Comparison of ENCODE assay signal across 8 cellular contexts in the genomic region with DNA sequence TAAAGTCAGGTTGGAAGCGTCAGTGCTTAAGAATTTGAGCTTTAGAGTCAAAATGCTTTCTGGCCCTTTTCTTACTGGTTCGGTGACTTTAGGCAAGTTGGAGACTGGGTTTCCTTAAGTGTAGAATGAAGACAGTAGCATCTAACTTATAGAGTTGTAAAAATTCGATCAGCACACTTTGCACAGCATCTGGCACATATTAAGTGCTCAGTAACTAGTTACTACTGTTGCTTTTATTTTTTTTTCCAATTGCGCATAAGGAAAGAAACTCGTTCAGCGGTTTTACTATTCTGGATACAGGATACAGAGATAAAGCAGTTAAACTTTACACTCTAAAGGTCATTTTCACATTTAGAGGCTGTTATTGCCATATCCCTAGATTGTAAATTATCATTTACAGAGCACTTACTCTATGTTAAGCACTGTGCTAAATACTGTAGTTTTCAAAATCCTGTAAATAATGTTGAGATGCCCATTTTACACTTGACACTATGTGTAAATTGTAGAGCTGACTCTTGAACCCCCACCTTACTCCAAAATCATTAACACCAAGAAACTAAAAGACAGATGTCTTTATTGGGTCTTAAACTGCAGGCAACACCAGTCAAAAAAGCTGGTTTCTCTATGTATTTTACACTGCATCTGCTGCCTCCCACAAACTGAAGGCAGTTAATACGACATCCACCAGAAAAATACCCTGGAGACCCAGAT. TPM values are rescaled to one million over a fixed set of nuclear protein-coding genes. Genes with fewer than 3 reads are reported as not detected.
DNase-seq lines count a peak whose midpoint lies in the region.

No MANE protein-coding gene starts in this region.

- H3K27ac ChIP-seq in substantia nigra (ENCODE audit: low read depth, low read length, poor library complexity, severe bottlenecking), result peak overlapping the region; percentile 82

- no peaks in the 10 kb centered on the region for H3K9me3 Mint-ChIP-seq in activated T-helper 2 cell treated with anti-CD3 and anti-CD28 coated beads, Interferon-gamma antibody, Interleukin-2, Interleukin-4, amounts not matched to agents 10 μg/mL and 5 μg/mL and 100 μg/mL, durations not matched to agents 14 hours and 24 hours and 36 hours
- no peaks in the 10 kb centered on the region for H3K9me3 Mint-ChIP-seq in immature natural killer cell

- DNase-seq in NCI-H2171 treated with DMSO at 0.1 percent for 48 hours (lab: John Stamatoyannopoulos, UW), result peak; percentile 19
- DNase-seq in NCI-H2171 (lab: John Stamatoyannopoulos, UW), result no peak
- no peak for DNase-seq in activated T-helper 2 cell treated with anti-CD3 and anti-CD28 coated beads, Interferon-gamma antibody, Interleukin-2, Interleukin-4, amounts not matched to agents 10 μg/mL and 5 μg/mL and 100 μg/mL, durations not matched to agents 14 hours and 24 hours and 36 hours (ENCODE audit: low spot score)
- DNase-seq in immature natural killer cell, result peak in 1 of 3 donors; percentile 2
- DNase-seq in substantia nigra (lab: John Stamatoyannopoulos, UW), result no peak
- no peak for DNase-seq in COLO829 (ENCODE audit: low spot score)
- no peak for DNase-seq in SK-N-DZ (ENCODE audit: low spot score)
- no peak for DNase-seq in activated CD4-positive, CD25-positive, alpha-beta regulatory T cell (lab: John Stamatoyannopoulos, UW)

- peaks cover 68% of the 10 kb centered on the region for H3K36me3 Mint-ChIP-seq in activated T-helper 2 cell treated with anti-CD3 and anti-CD28 coated beads, Interferon-gamma antibody, Interleukin-2, Interleukin-4, amounts not matched to agents 10 μg/mL and 5 μg/mL and 100 μg/mL, durations not matched to agents 14 hours and 24 hours and 36 hours (ENCODE audit: low read depth)
- peaks cover 11 to 36% (median 33%) of the 10 kb centered on the region in 3 donors for H3K36me3 Mint-ChIP-seq in immature natural killer cell

- H3K4me3 Mint-ChIP-seq in activated T-helper 2 cell treated with anti-CD3 and anti-CD28 coated beads, Interferon-gamma antibody, Interleukin-2, Interleukin-4, amounts not matched to agents 10 μg/mL and 5 μg/mL and 100 μg/mL, durations not matched to agents 14 hours and 24 hours and 36 hours (ENCODE audit: low read depth), result peak overlapping the region; percentile 94
- peak overlapping the region; percentile 89 to 97 (median 92) for H3K4me3 Mint-ChIP-seq in immature natural killer cell

- H3K27me3 Mint-ChIP-seq in activated T-helper 2 cell treated with anti-CD3 and anti-CD28 coated beads, Interferon-gamma antibody, Interleukin-2, Interleukin-4, amounts not matched to agents 10 μg/mL and 5 μg/mL and 100 μg/mL, durations not matched to agents 14 hours and 24 hours and 36 hours (ENCODE audit: low read depth), result no peaks in the 10 kb centered on the region
- peaks cover 15 to 53% (median 45%) of the 10 kb centered on the region in 3 donors for H3K27me3 Mint-ChIP-seq in immature natural killer cell (ENCODE audit: low read depth in 3 of 3)

- H3K4me1 Mint-ChIP-seq in activated T-helper 2 cell treated with anti-CD3 and anti-CD28 coated beads, Interferon-gamma antibody, Interleukin-2, Interleukin-4, amounts not matched to agents 10 μg/mL and 5 μg/mL and 100 μg/mL, durations not matched to agents 14 hours and 24 hours and 36 hours (ENCODE audit: low read depth), result peaks cover 36% of the 10 kb centered on the region
- H3K4me1 Mint-ChIP-seq in immature natural killer cell, result peaks cover 37 to 72% of the 10 kb centered on the region in 2 donors

- intact Hi-C loops in activated T-helper 2 cell treated with anti-CD3 and anti-CD28 coated beads, Interferon-gamma antibody, Interleukin-2, Interleukin-4, amounts not matched to agents 10 μg/mL and 5 μg/mL and 100 μg/mL, durations not matched to agents 14 hours and 24 hours and 36 hours (cut with micrococcal nuclease), result loop anchor here (1.0 to 5.0 kb wide), 4 partner anchors 36 to 98 kb away; a partner anchor contains a TSS

- H3K27ac Mint-ChIP-seq in activated T-helper 2 cell treated with anti-CD3 and anti-CD28 coated beads, Interferon-gamma antibody, Interleukin-2, Interleukin-4, amounts not matched to agents 10 μg/mL and 5 μg/mL and 100 μg/mL, durations not matched to agents 14 hours and 24 hours and 36 hours, result peak overlapping the region; percentile 94
- H3K27ac Mint-ChIP-seq in immature natural killer cell, result peak overlapping the region; percentile 93 to 97 (median 95)

RNA-seq across cellular contexts. Expression of a gene that starts 0.9 kb away (rescaled TPM):
- 93.0 and 98.4 TPM in 2 replicates for total RNA-seq in activated T-helper 2 cell treated with anti-CD3 and anti-CD28 coated beads, Interferon-gamma antibody, Interleukin-2, Interleukin-4, amounts not matched to agents 10 μg/mL and 5 μg/mL and 100 μg/mL, durations not matched to agents 14 hours and 24 hours and 36 hours
- 100 to 1,000 TPM; 298 to 612 (median 340) TPM for polyA plus RNA-seq in immature natural killer cell
- 637 and 860 TPM in 2 replicates for polyA plus RNA-seq in SK-N-DZ (2014; cell fraction: cytosol; rRNA removed)
- polyA plus RNA-seq in SK-N-DZ (2014; cell fraction: nucleus; rRNA removed), result 491 and 790 TPM in 2 replicates

RNA-seq across cellular contexts. Expression of a gene that starts 0.9 kb away (rescaled TPM):
- 39.1 and 39.8 TPM in 2 replicates for total RNA-seq in activated T-helper 2 cell treated with anti-CD3 and anti-CD28 coated beads, Interferon-gamma antibody, Interleukin-2, Interleukin-4, amounts not matched to agents 10 μg/mL and 5 μg/mL and 100 μg/mL, durations not matched to agents 14 hours and 24 hours and 36 hours
- polyA plus RNA-seq in immature natural killer cell, result 10 to 100 TPM in 2 of 3 donors, 1 to 10 TPM in 1; 8.1 to 21.3 (median 20.0) TPM
- 54.3 and 61.6 TPM in 2 replicates for polyA plus RNA-seq in SK-N-DZ (2014; cell fraction: cytosol; rRNA removed)
- 29.0 and 50.1 TPM in 2 replicates for polyA plus RNA-seq in SK-N-DZ (2014; cell fraction: nucleus; rRNA removed)

RNA-seq across cellular contexts. Expression of a gene that starts 35.4 kb away (rescaled TPM):
- total RNA-seq in activated T-helper 2 cell treated with anti-CD3 and anti-CD28 coated beads, Interferon-gamma antibody, Interleukin-2, Interleukin-4, amounts not matched to agents 10 μg/mL and 5 μg/mL and 100 μg/mL, durations not matched to agents 14 hours and 24 hours and 36 hours, result 342 and 347 TPM in 2 replicates
- 100 to 1,000 TPM; 445 to 490 (median 454) TPM for polyA plus RNA-seq in immature natural killer cell
- polyA plus RNA-seq in SK-N-DZ (2014; cell fraction: cytosol; rRNA removed), result 380 and 415 TPM in 2 replicates
- 552 and 706 TPM in 2 replicates for polyA plus RNA-seq in SK-N-DZ (2014; cell fraction: nucleus; rRNA removed)

RNA-seq across cellular contexts. Expression of a gene that starts 35.4 kb away (rescaled TPM):
- 147 and 148 TPM in 2 replicates for total RNA-seq in activated T-helper 2 cell treated with anti-CD3 and anti-CD28 coated beads, Interferon-gamma antibody, Interleukin-2, Interleukin-4, amounts not matched to agents 10 μg/mL and 5 μg/mL and 100 μg/mL, durations not matched to agents 14 hours and 24 hours and 36 hours
- 10 to 100 TPM; 14.7 to 32.9 (median 18.7) TPM for polyA plus RNA-seq in immature natural killer cell
- 66.0 and 74.4 TPM in 2 replicates for polyA plus RNA-seq in SK-N-DZ (2014; cell fraction: cytosol; rRNA removed)
- 42.8 and 49.3 TPM in 2 replicates for polyA plus RNA-seq in SK-N-DZ (2014; cell fraction: nucleus; rRNA removed)

RNA-seq across cellular contexts. Expression of a gene that starts 42.0 kb away (rescaled TPM):
- 358 and 360 TPM in 2 replicates for total RNA-seq in activated T-helper 2 cell treated with anti-CD3 and anti-CD28 coated beads, Interferon-gamma antibody, Interleukin-2, Interleukin-4, amounts not matched to agents 10 μg/mL and 5 μg/mL and 100 μg/mL, durations not matched to agents 14 hours and 24 hours and 36 hours
- polyA plus RNA-seq in immature natural killer cell, result 100 to 1,000 TPM; 120 to 203 (median 142) TPM
- polyA plus RNA-seq in SK-N-DZ (2014; cell fraction: cytosol; rRNA removed), result 409 and 443 TPM in 2 replicates
- polyA plus RNA-seq in SK-N-DZ (2014; cell fraction: nucleus; rRNA removed), result 2,022 and 2,099 TPM in 2 replicates
